Comparison of ENCODE assay signal across 1 cellular context in genomic region chr6:52815167-52816092, GRCh38.
TF ChIP-seq lines count a peak whose summit lies in the region.

No MANE protein-coding gene starts in this region.

TF ChIP-seq in HepG2, 621 proteins besides CTCF, POLR2A, EP300 and RAD21 (continues in another document):
- TF ChIP-seq ZSCAN12 (CRISPR knock-in tag; IDR thresholded peaks at IDR 0.05), result no peak
- TF ChIP-seq SP5 (CRISPR knock-in tag; IDR thresholded peaks at IDR 0.05; ENCODE audit: borderline replicate concordance, low read depth), result no peak
- peak; percentile 84 for TF ChIP-seq FOXO1 (CRISPR knock-in tag; IDR thresholded peaks at IDR 0.05)
- TF ChIP-seq CAMTA2 (CRISPR knock-in tag; IDR thresholded peaks at IDR 0.05; ENCODE audit: borderline replicate concordance), result no peak
- TF ChIP-seq ARID3A (IDR thresholded peaks at IDR 0.05; ENCODE audit: low read depth, low read length), result no peak
- TF ChIP-seq MEIS1 (CRISPR knock-in tag; IDR thresholded peaks at IDR 0.05; ENCODE audit: borderline replicate concordance), result 0 out of 2 replicates have a peak, but pooled peaks have one; percentile 62
- no peak for TF ChIP-seq ZNF496 (CRISPR knock-in tag; IDR thresholded peaks at IDR 0.05; ENCODE audit: insufficient replicate concordance)
- TF ChIP-seq SIN3B (IDR thresholded peaks at IDR 0.05; ENCODE audit: low read length), result no peak
- no peak for TF ChIP-seq ISX (CRISPR knock-in tag; conservative IDR thresholded peaks at IDR 0.05)
- TF ChIP-seq NR0B2 (CRISPR knock-in tag; IDR thresholded peaks at IDR 0.05), result no peak
- no peak for TF ChIP-seq ZNF772 (CRISPR knock-in tag; IDR thresholded peaks at IDR 0.05)
- 0 out of 2 replicates have a peak, but pooled peaks have one; percentile 38 for TF ChIP-seq ZHX1 (CRISPR knock-in tag; IDR thresholded peaks at IDR 0.05; ENCODE audit: low read depth)
- TF ChIP-seq KDM6A (CRISPR knock-in tag; IDR thresholded peaks at IDR 0.05; ENCODE audit: low read depth), result peak; percentile 76; the same call in 1 of the 2 replicates
- 0 out of 2 replicates have a peak, but pooled peaks have one; percentile 29 for TF ChIP-seq SP140L (CRISPR knock-in tag; IDR thresholded peaks at IDR 0.05; ENCODE audit: borderline replicate concordance)
- TF ChIP-seq ZNF713 (CRISPR knock-in tag; IDR thresholded peaks at IDR 0.05), result no peak
- peak; percentile 54; the same call in 1 of the 2 replicates for TF ChIP-seq SMC3 (IDR thresholded peaks at IDR 0.05; ENCODE audit: low read length)
- TF ChIP-seq ZNF703 (CRISPR knock-in tag; IDR thresholded peaks at IDR 0.05; ENCODE audit: borderline replicate concordance), result no peak
- TF ChIP-seq MLX (CRISPR knock-in tag; IDR thresholded peaks at IDR 0.05), result no peak
- TF ChIP-seq ZNF256 (CRISPR knock-in tag; conservative IDR thresholded peaks at IDR 0.05), result no peak
- no peak for TF ChIP-seq ZNF337 (CRISPR knock-in tag; IDR thresholded peaks at IDR 0.05; ENCODE audit: borderline replicate concordance, low read depth)
- no peak for TF ChIP-seq ZNF318 (CRISPR knock-in tag; IDR thresholded peaks at IDR 0.05)
- no peak for TF ChIP-seq CHD2 (IDR thresholded peaks at IDR 0.05; ENCODE audit: low read depth, low read length)
- TF ChIP-seq HDAC2 (CRISPR knock-in tag; IDR thresholded peaks at IDR 0.05), result peak; percentile 68; the same call in 1 of the 2 replicates
- no peak for TF ChIP-seq ZFP82 (CRISPR knock-in tag; IDR thresholded peaks at IDR 0.05; ENCODE audit: borderline replicate concordance)
- no peak for TF ChIP-seq XBP1 (CRISPR knock-in tag; IDR thresholded peaks at IDR 0.05)
- no peak for TF ChIP-seq PRDM4 (CRISPR knock-in tag; IDR thresholded peaks at IDR 0.05; ENCODE audit: borderline replicate concordance)
- TF ChIP-seq ELF4 (CRISPR knock-in tag; IDR thresholded peaks at IDR 0.05; ENCODE audit: borderline replicate concordance), result no peak
- no peak for TF ChIP-seq ZNF556 (CRISPR knock-in tag; IDR thresholded peaks at IDR 0.05; ENCODE audit: borderline replicate concordance)
- no peak for TF ChIP-seq EHMT2 (IDR thresholded peaks at IDR 0.05; ENCODE audit: borderline replicate concordance, low read depth, low read length)
- TF ChIP-seq XRCC5 (optimal IDR thresholded peaks at IDR 0.05; ENCODE audit: low read length), result no peak
- peak; percentile 88; the same call in 1 of the 2 replicates for TF ChIP-seq ZNF350 (CRISPR knock-in tag; IDR thresholded peaks at IDR 0.05; ENCODE audit: borderline replicate concordance, low read depth)
- no peak for TF ChIP-seq SUZ12 (IDR thresholded peaks at IDR 0.05; ENCODE audit: low read depth, low read length)
- TF ChIP-seq IRF2 (CRISPR knock-in tag; IDR thresholded peaks at IDR 0.05), result no peak
- no peak for TF ChIP-seq ZBTB14 (CRISPR knock-in tag; IDR thresholded peaks at IDR 0.05)
- TF ChIP-seq ARID2 (CRISPR knock-in tag; IDR thresholded peaks at IDR 0.05; ENCODE audit: borderline replicate concordance), result no peak
- TF ChIP-seq ZNF251 (CRISPR knock-in tag; IDR thresholded peaks at IDR 0.05), result no peak
- TF ChIP-seq ATF6 (CRISPR knock-in tag; conservative IDR thresholded peaks at IDR 0.05), result no peak
